In genomic region chr18:79423211-79424007, GRCh38 we compare ENCODE assay signal across 28 cellular contexts.
"Had no signal": no experiment of that assay in that cellular context is flagged by ENCODE, and none has a peak within 500 bp of the region (broad histone marks: within the 10 kb centered on the region; RNA-seq: fewer than 3 reads in every experiment).

No MANE protein-coding gene starts in this region.

- H3K4me1 ChIP-seq: pancreas, right lobe of liver had no signal

- H3K9me3 Mint-ChIP-seq: activated CD4-positive, alpha-beta memory T cell treated with anti-CD3 and anti-CD28 coated beads, Interleukin-2, amount 10 ng/mL, durations not matched to agents 7 days and 5 days; activated CD4-positive, alpha-beta T cell treated with anti-CD3 and anti-CD28 coated beads, Interleukin-2, amount 10 ng/mL, durations not matched to agents 24 days and 14 days; activated naive CD8-positive, alpha-beta T cell treated with anti-CD3 and anti-CD28 coated beads, Interleukin-2, amount 50 U/mL, for 24 hours; activated T-helper 1 cell treated with anti-CD3 and anti-CD28 coated beads, Interleukin-12 subunit alpha, Interleukin-12 subunit beta, Interleukin-2, Interleukin-4 antibody, amounts not matched to agents 30 ng/mL and 10 ng/mL and 1 ng/mL, durations not matched to agents 14 hours and 24 hours and 36 hours; effector memory CD8-positive, alpha-beta T cell; mesothelial cell of epicardium; natural killer cell; T-cell; T-helper 2 cell treated with Interferon-gamma antibody and Interleukin-4, amounts not matched to agents 5 μg/mL and 100 μg/mL, for 36 hours had no signal

- H3K27ac ChIP-seq: dorsolateral prefrontal cortex, pancreas, right lobe of liver, VCaP had no signal

- H3K36me3 Mint-ChIP-seq: brain, mesothelial cell of epicardium, natural killer cell had no signal

- H3K36me3 ChIP-seq: pancreas, right lobe of liver, thyroid gland had no signal

- H3K4me3 Mint-ChIP-seq: activated CD4-positive, alpha-beta memory T cell treated with anti-CD3 and anti-CD28 coated beads, Interleukin-2, amount 10 ng/mL, durations not matched to agents 7 days and 5 days; activated CD4-positive, alpha-beta T cell treated with anti-CD3 and anti-CD28 coated beads, Interleukin-2, amount 10 ng/mL, durations not matched to agents 24 days and 14 days; activated T-helper 1 cell treated with anti-CD3 and anti-CD28 coated beads, Interleukin-12 subunit alpha, Interleukin-12 subunit beta, Interleukin-2, Interleukin-4 antibody, amounts not matched to agents 30 ng/mL and 10 ng/mL and 1 ng/mL, durations not matched to agents 14 hours and 24 hours and 36 hours; brain; effector memory CD8-positive, alpha-beta T cell; mesothelial cell of epicardium; natural killer cell; T-helper 2 cell treated with Interferon-gamma antibody and Interleukin-4, amounts not matched to agents 5 μg/mL and 100 μg/mL, for 36 hours had no signal

- H3K27ac Mint-ChIP-seq: activated CD4-positive, alpha-beta memory T cell treated with anti-CD3 and anti-CD28 coated beads, Interleukin-2, amount 10 ng/mL, durations not matched to agents 7 days and 5 days had no signal

- H3K4me3 ChIP-seq: dorsolateral prefrontal cortex, esophagus muscularis mucosa, heart left ventricle, lung, pancreas, right lobe of liver, smooth muscle cell, thyroid gland had no signal

- H3K4me2 ChIP-seq: smooth muscle cell had no signal

- FAIRE-seq: colon, pancreas had no signal

- H3K9me3 ChIP-seq: esophagus muscularis mucosa, heart left ventricle, pancreas, right lobe of liver, thyroid gland had no signal

- H3K27me3 Mint-ChIP-seq: activated CD4-positive, alpha-beta memory T cell treated with anti-CD3 and anti-CD28 coated beads, Interleukin-2, amount 10 ng/mL, durations not matched to agents 7 days and 5 days; activated CD4-positive, alpha-beta T cell treated with anti-CD3 and anti-CD28 coated beads, Interleukin-2, amount 10 ng/mL, durations not matched to agents 24 days and 14 days; activated naive CD8-positive, alpha-beta T cell treated with anti-CD3 and anti-CD28 coated beads, Interleukin-2, amount 50 U/mL, for 24 hours; effector memory CD8-positive, alpha-beta T cell; T-cell had no signal

- ATAC-seq: activated CD4-positive, CD25-positive, alpha-beta regulatory T cell treated with anti-CD3 and anti-CD28 coated beads, Interleukin-2, amount 50 U/mL, for 24 hours; activated naive CD8-positive, alpha-beta T cell treated with anti-CD3 and anti-CD28 coated beads, Interleukin-2, amount 50 U/mL, for 24 hours; effector memory CD8-positive, alpha-beta T cell; left colon; natural killer cell; T-cell had no signal

- H3K27me3 ChIP-seq: esophagus muscularis mucosa, heart left ventricle, pancreas, right lobe of liver, thyroid gland had no signal

- DNase-seq: activated CD4-positive, alpha-beta memory T cell treated with anti-CD3 and anti-CD28 coated beads, Interleukin-2, amount 10 ng/mL, durations not matched to agents 7 days and 5 days; activated CD4-positive, alpha-beta T cell treated with anti-CD3 and anti-CD28 coated beads, Interleukin-2, amount 10 ng/mL, durations not matched to agents 24 days and 14 days; activated gamma-delta T cell; activated naive CD4-positive, alpha-beta T cell treated with anti-CD3 and anti-CD28 coated beads, Interleukin-2, amount 50 U/mL, for 16 hours; activated naive CD8-positive, alpha-beta T cell treated with anti-CD3 and anti-CD28 coated beads, Interleukin-2, amount 50 U/mL, for 24 hours; dorsolateral prefrontal cortex; effector memory CD8-positive, alpha-beta T cell; islet precursor cell; left colon; natural killer cell; right lobe of liver; stimulated activated CD4-positive, alpha-beta T cell treated with anti-CD3 and anti-CD28 coated beads, Interleukin-2, amount 100 ng/mL, for 48 hours; stimulated activated CD8-positive, alpha-beta memory T cell treated with anti-CD3 and anti-CD28 coated beads, Interleukin-4, amount 100 ng/mL, for 48 hours; stimulated activated naive CD4-positive, alpha-beta T cell treated with Interleukin-2 at 50 U/mL for 16 hours; T-cell had no signal
